8 cellular contexts compared by ENCODE assay signal in genomic region chr9:37119907-37120839, GRCh38. TPM values are rescaled to one million over a fixed set of nuclear protein-coding genes. Genes with fewer than 3 reads are reported as not detected.
DNase-seq lines count a peak whose midpoint lies in the region; ATAC-seq, FAIRE-seq and TF ChIP-seq lines count a peak whose summit lies in the region.

Gene ZCCHC7, plus strand, starts transcription at chr9:37120574.

- peak within 1 kb of the TSS; percentile 95 for H3K4me3 Mint-ChIP-seq in natural killer cell treated with Interleukin-12 subunit alpha and Interleukin-12 subunit beta and Interleukin-15 and Interleukin-18, amount 100 ng/mL, for 72 hours

- DNase-seq in EL, result peak; percentile 96
- peak; percentile 68 for DNase-seq in H54 (ENCODE audit: insufficient read length, low spot score)
- DNase-seq in activated T-helper 9 cell treated with anti-CD3 and anti-CD28 coated beads, Interleukin-2, amount 50 U/mL, for 16 hours (ENCODE audit: low read depth), result peak; percentile 96
- peak; percentile 97 for DNase-seq in fibroblast of pulmonary artery (ENCODE audit: low read depth)
- DNase-seq in natural killer cell treated with Interleukin-12 subunit alpha and Interleukin-12 subunit beta and Interleukin-15 and Interleukin-18, amount 100 ng/mL, for 72 hours (ENCODE audit: low spot score), result peak; percentile 98
- peak; percentile 97 for DNase-seq in stimulated activated naive CD8-positive, alpha-beta T cell treated with anti-CD3 and anti-CD28 coated beads, Interleukin-15, Interleukin-2, amounts not matched to agents 100 U/mL and 50 U/mL, for 24 hours

- peak; percentile 98 for FAIRE-seq in H54 (lab: Jason Lieb, UNC)

- H3K9me3 ChIP-seq in Loucy (ENCODE audit: insufficient read depth, low read depth, low read length), result no peaks in the 10 kb centered on the region

- H3F3A ChIP-seq in Loucy (ENCODE audit: low read depth), result 0 out of 2 replicates have a peak, but pooled peaks cover 3% of the 10 kb centered on the region

- peaks cover 24% of the 10 kb centered on the region for H4K20me1 ChIP-seq in Loucy (ENCODE audit: insufficient read depth, low read length, poor library complexity, severe bottlenecking)

- peak within 1 kb of the TSS; percentile 78 for H3K4me3 ChIP-seq in Loucy (ENCODE audit: low read length, poor library complexity, severe bottlenecking)
- peak within 1 kb of the TSS; percentile 84 for H3K4me3 ChIP-seq in fibroblast of pulmonary artery (replicated peaks; ENCODE audit: low read depth, low read length)

- peak within 1 kb of the TSS; percentile 81 for H3K9ac ChIP-seq in Loucy (ENCODE audit: low read depth, low read length, poor library complexity, severe bottlenecking)

- peaks cover 51% of the 10 kb centered on the region for H3K79me2 ChIP-seq in Loucy (ENCODE audit: insufficient read depth, low read length)

- H3K9me3 Mint-ChIP-seq in natural killer cell treated with Interleukin-12 subunit alpha and Interleukin-12 subunit beta and Interleukin-15 and Interleukin-18, amount 100 ng/mL, for 72 hours, result no peaks in the 10 kb centered on the region

- peak within 1 kb of the TSS; percentile 99 for H3K27ac Mint-ChIP-seq in natural killer cell treated with Interleukin-12 subunit alpha and Interleukin-12 subunit beta and Interleukin-15 and Interleukin-18, amount 100 ng/mL, for 72 hours

- TF ChIP-seq CTCF in Loucy (conservative IDR thresholded peaks at IDR 0.05; ENCODE audit: low read length), result no peak
- no peak for TF ChIP-seq CTCF in fibroblast of pulmonary artery (IDR thresholded peaks at IDR 0.05; ENCODE audit: low read length, missing control alignments)

- peak; percentile 98 to 99 for ATAC-seq in natural killer cell treated with Interleukin-12 subunit alpha and Interleukin-12 subunit beta and Interleukin-15 and Interleukin-18, amount 100 ng/mL, for 72 hours
- ATAC-seq in stimulated activated naive CD8-positive, alpha-beta T cell treated with anti-CD3 and anti-CD28 coated beads, Interleukin-15, Interleukin-2, amounts not matched to agents 100 U/mL and 50 U/mL, for 24 hours, result peak; percentile 98

- H3K27me3 ChIP-seq in Loucy (ENCODE audit: insufficient read depth, low read length, poor library complexity, severe bottlenecking), result no peaks in the 10 kb centered on the region

- peak within 1 kb of the TSS; percentile 95 for H3K4me2 ChIP-seq in Loucy (ENCODE audit: low read depth, low read length, poor library complexity, severe bottlenecking)

- TF ChIP-seq POLR2A in H54 (IDR thresholded peaks at IDR 0.05; ENCODE audit: low read depth, low read length), result peak; percentile 70
- TF ChIP-seq POLR2A in Raji (IDR thresholded peaks at IDR 0.05; ENCODE audit: insufficient read depth, low read depth, low read length), result peak; percentile 89

- H3K4me1 Mint-ChIP-seq in natural killer cell treated with Interleukin-12 subunit alpha and Interleukin-12 subunit beta and Interleukin-15 and Interleukin-18, amount 100 ng/mL, for 72 hours (ENCODE audit: low read depth in 2 of 2), result peaks cover 18 to 33% of the 10 kb centered on the region in 2 donors

- peaks cover 4% of the 10 kb centered on the region for H3K36me3 Mint-ChIP-seq in natural killer cell treated with Interleukin-12 subunit alpha and Interleukin-12 subunit beta and Interleukin-15 and Interleukin-18, amount 100 ng/mL, for 72 hours

- peak within 1 kb of the TSS; percentile 97 for H2AFZ ChIP-seq in Loucy (ENCODE audit: low read length)

- H3K36me3 ChIP-seq in Loucy (ENCODE audit: insufficient read depth, low read length), result no peaks in the 10 kb centered on the region

- H3K4me1 ChIP-seq in Loucy (ENCODE audit: insufficient read depth, low read length, poor library complexity, severe bottlenecking), result peaks cover 38% of the 10 kb centered on the region

- no peaks in the 10 kb centered on the region for H3K9me2 ChIP-seq in Loucy (replicated peaks; ENCODE audit: low read depth, low read length)

- H3K27me3 Mint-ChIP-seq in natural killer cell treated with Interleukin-12 subunit alpha and Interleukin-12 subunit beta and Interleukin-15 and Interleukin-18, amount 100 ng/mL, for 72 hours, result no peaks in the 10 kb centered on the region

RNA-seq across cellular contexts. Expression of gene ZCCHC7, which starts in this region (rescaled TPM):
- total RNA-seq in natural killer cell treated with Interleukin-12 subunit alpha and Interleukin-12 subunit beta and Interleukin-15 and Interleukin-18, amount 100 ng/mL, for 72 hours, result 10 to 100 TPM; 20.7 to 25.7 TPM

Comparison
In these comparisons a context has a peak if more than half of its experiments do, and no peak if none do; other contexts are left out.
1. Peak in every context shown above with its lines: DNase-seq, ATAC-seq and H3K4me3 ChIP-seq.